ENCODE assay signal across 8 cellular contexts in genomic region chr19:14505488-14506239, GRCh38. TPM values are rescaled to one million over a fixed set of nuclear protein-coding genes. Genes with fewer than 3 reads are reported as not detected.
A peak's percentile ranks its signal among the peaks of the same experiment; 100 is the strongest.
DNase-seq lines count a peak whose midpoint lies in the region; ATAC-seq and TF ChIP-seq lines count a peak whose summit lies in the region.

No MANE protein-coding gene starts in this region.

- H3K36me3 Mint-ChIP-seq in mesothelial cell of epicardium, result no peaks in the 10 kb centered on the region

- peak; percentile 72 for TF ChIP-seq CTCF in GM10248 (IDR thresholded peaks at IDR 0.05; ENCODE audit: control extremely low read depth, extremely low read depth, low read depth, missing control alignments)
- peak in 55 of 56 donors; percentile 15 to 67 (median 55) for TF ChIP-seq CTCF in dorsolateral prefrontal cortex (IDR thresholded peaks at IDR 0.05 in 54 of 56, conservative IDR thresholded peaks at IDR 0.05 in 2 of 56; ENCODE audit: low read depth in 1 of 56, partially characterized antibody in 56 of 56)
- peak; percentile 70 for TF ChIP-seq CTCF in mesothelial cell of epicardium (IDR thresholded peaks at IDR 0.05; ENCODE audit: unreplicated experiment)

- peak overlapping the region; percentile 33 for H3K4me3 Mint-ChIP-seq in mesothelial cell of epicardium

- H3K27ac ChIP-seq in dorsolateral prefrontal cortex, result no peak overlapping the region

- intact Hi-C loops in dorsolateral prefrontal cortex (cut with DNase I), result no loop called here

- no peaks in the 10 kb centered on the region for H3K9me3 Mint-ChIP-seq in mesothelial cell of epicardium

- ATAC-seq in stimulated activated naive CD8-positive, alpha-beta T cell treated with anti-CD3 and anti-CD28 coated beads, Interleukin-15, Interleukin-2, amounts not matched to agents 100 U/mL and 50 U/mL, for 24 hours, result peak; percentile 77
- ATAC-seq in HG03139 (IDR thresholded peaks at IDR 0.05; ENCODE audit: unreplicated experiment), result no peak

- peaks cover 50% of the 10 kb centered on the region for H3K4me1 Mint-ChIP-seq in mesothelial cell of epicardium

- POLR2A ChIA-PET in GM10248 (lab: Yijun Ruan, JAX), result interaction anchor here (0.7 to 0.9 kb wide), 2 partner anchors 12 to 13 kb away, joined by 3 read pairs; no protein-coding TSS in a partner anchor

- CTCF ChIA-PET in GM10248 (lab: Yijun Ruan, JAX), result interaction anchor here (1.0 to 5.0 kb wide), 7 partner anchors 8 to 51 kb away, joined by 3 to 28 read pairs (median 4); partner anchors contain the start of genes DNAJB1 and GIPC1

- no peak overlapping the region for H3K4me3 ChIP-seq in dorsolateral prefrontal cortex

- no peaks in the 10 kb centered on the region for H3K27me3 Mint-ChIP-seq in mesothelial cell of epicardium (ENCODE audit: low read depth)

- H3K27me3 ChIP-seq in dorsolateral prefrontal cortex, result no peaks in the 10 kb centered on the region

- peak overlapping the region; percentile 99 for H3K27ac Mint-ChIP-seq in mesothelial cell of epicardium

- peak; percentile 88 for DNase-seq in GM10248 (ENCODE audit: extremely low spot score)
- DNase-seq in M059J (ENCODE audit: low read depth), result peak; percentile 82
- DNase-seq in activated CD4-positive, alpha-beta T cell treated with anti-CD3 and anti-CD28 coated beads for 48 hours, result peak; percentile 87
- DNase-seq in dorsolateral prefrontal cortex, result no peak
- DNase-seq in mesothelial cell of epicardium (ENCODE audit: low spot score in 2 of 2, unreplicated experiment in 2 of 2), result peak; percentile 54 to 81
- DNase-seq in stimulated activated naive CD8-positive, alpha-beta T cell treated with anti-CD3 and anti-CD28 coated beads, Interleukin-15, Interleukin-2, amounts not matched to agents 100 U/mL and 50 U/mL, for 24 hours, result peak; percentile 85
- no peak for DNase-seq in occipital lobe (lab: John Stamatoyannopoulos, UW)

RNA-seq across cellular contexts. Expression of gene GIPC1, which starts 9.7 kb away (rescaled TPM):
- total RNA-seq in M059J (2014; rRNA removed; shearing (Covaris generic)), result 43.5 and 114 TPM in 2 replicates
- total RNA-seq in dorsolateral prefrontal cortex (100 to 1,000 TPM in 13 of 120 experiments, 10 to 100 TPM in 107; 54.9 to 112 (median 87.4) TPM), mesothelial cell of epicardium (108 to 111 TPM (median 111 TPM) in 3 replicates), occipital lobe (28.4 TPM)

RNA-seq across cellular contexts. Expression of gene DNAJB1, which starts 12.5 kb away (rescaled TPM):
- 114 and 138 TPM in 2 replicates for total RNA-seq in M059J (2014; rRNA removed; shearing (Covaris generic))
- 1,000 to 10,000 TPM in 2 of 120 experiments, 100 to 1,000 TPM in 67, 10 to 100 TPM in 51; 67.5 to 1,486 (median 107) TPM for total RNA-seq in dorsolateral prefrontal cortex
- total RNA-seq in mesothelial cell of epicardium, result 106 to 113 TPM (median 110 TPM) in 3 replicates
- total RNA-seq in occipital lobe, result 33.5 TPM

RNA-seq across cellular contexts. Expression of gene TECR, which starts 23.7 kb away (rescaled TPM):
- 126 and 160 TPM in 2 replicates for total RNA-seq in M059J (2014; rRNA removed; shearing (Covaris generic))
- total RNA-seq in dorsolateral prefrontal cortex, result 100 to 1,000 TPM; 169 to 287 (median 205) TPM
- 111 to 116 TPM (median 115 TPM) in 3 replicates for total RNA-seq in mesothelial cell of epicardium
- 12.8 TPM for total RNA-seq in occipital lobe

RNA-seq across cellular contexts. Expression of gene PTGER1, which starts 30.5 kb away (rescaled TPM):
- 0.12 TPM in 1 of 2 replicates, not detected in the other for total RNA-seq in M059J (2014; rRNA removed; shearing (Covaris generic))
- total RNA-seq in dorsolateral prefrontal cortex (1 to 10 TPM in 24 of 120 experiments, under 1 TPM in 58, not detected in 38; 0.29 to 4.1 (median 0.66) TPM), mesothelial cell of epicardium (2.8 to 3.5 TPM (median 2.8 TPM) in 3 replicates), occipital lobe (not detected)

Comparison
In these comparisons a context has a peak if more than half of its experiments do, and no peak if none do; other contexts are left out.
1. DNase-seq: peak in GM10248 (single experiment), M059J (single experiment), activated CD4-positive, alpha-beta T cell treated with anti-CD3 and anti-CD28 coated beads for 48 hours (single experiment), mesothelial cell of epicardium (2 of 2) and stimulated activated naive CD8-positive, alpha-beta T cell treated with anti-CD3 and anti-CD28 coated beads, Interleukin-15, Interleukin-2, amounts not matched to agents 100 U/mL and 50 U/mL, for 24 hours (single experiment); none in dorsolateral prefrontal cortex (0 of 10) and occipital lobe (single experiment).
2. Peak in every context shown above with its lines, with median percentiles within 50 percentile points of each other: CTCF ChIP-seq.